24 cellular contexts compared by ENCODE assay signal in genomic region chr2:89833780-89834117, GRCh38.
DNase-seq lines count a peak whose midpoint lies in the region; ATAC-seq, FAIRE-seq and TF ChIP-seq lines count a peak whose summit lies in the region.
"Had no signal": no experiment of that assay in that cellular context is flagged by ENCODE, and none has a peak within 500 bp of the region (broad histone marks: within the 10 kb centered on the region; RNA-seq: fewer than 3 reads in every experiment).

No MANE protein-coding gene starts in this region.

- H3K4me3 ChIP-seq in epithelial cell of esophagus (ENCODE audit: low read length) (no peak overlapping the region), pancreas (no peak overlapping the region), GM23248 (no peak overlapping the region)
- H3K4me3 ChIP-seq: BLaER1, PC-9, SJSA1, spleen, stomach had no signal

- H3K4me1 ChIP-seq in pancreas (no peaks in the 10 kb centered on the region), GM23248 (ENCODE audit: insufficient read depth) (no peaks in the 10 kb centered on the region)
- H3K4me1 ChIP-seq: BLaER1, SJSA1, spleen, stomach had no signal

- peak; percentile 28 for DNase-seq in A172 (ENCODE audit: low spot score)
- DNase-seq in RCC 7860 (ENCODE audit: low spot score): peak; percentile 59
- peak; percentile 39 for DNase-seq in epithelial cell of esophagus (ENCODE audit: low read depth)
- peak; percentile 37 for DNase-seq in iris pigment epithelial cell (ENCODE audit: low read depth)
- no peak for DNase-seq in LoVo (ENCODE audit: low spot score)
- DNase-seq in pancreas: no peak
- DNase-seq in NCI-H2107 (lab: John Stamatoyannopoulos, UW): no peak
- no peak for DNase-seq in GM23248
- DNase-seq: 8988T; activated CD4-positive, alpha-beta T cell treated with anti-CD3 and anti-CD28 coated beads, Interleukin-2, amount 50 U/mL, for 1 hour; activated naive CD8-positive, alpha-beta T cell treated with anti-CD3 and anti-CD28 coated beads, Interleukin-2, amount 10 ng/mL, durations not matched to agents 7 days and 5 days; left ventricle myocardium superior; MV-4-11; NCI-H1930; NCI-H345; spleen; stimulated activated CD4-positive, alpha-beta T cell treated with anti-CD3 and anti-CD28 coated beads, Interleukin-4, amount 100 ng/mL, for 24 hours; stomach; trophoblast cell; WERI-Rb-1 had no signal

- WGBS in pancreas, 2 donors: 38 to 50% methylated on average over 4 of the region's 4 CpGs
- WGBS in GM23248 (ENCODE audit: low coverage in 1 of 2, low lambda C conversion rate in 2 of 2, missing lambda C conversion rate in 2 of 2), 2 experiments: 11 to 21% methylated on average over 4 of the region's 4 CpGs

- no peaks in the 10 kb centered on the region for H3K27me3 ChIP-seq in pancreas
- no peaks in the 10 kb centered on the region for H3K27me3 ChIP-seq in GM23248 (replicated peaks; ENCODE audit: insufficient read depth)
- H3K27me3 ChIP-seq: BLaER1, SJSA1, spleen, stomach had no signal

- TF ChIP-seq CTCF in epithelial cell of esophagus (IDR thresholded peaks at IDR 0.05; ENCODE audit: insufficient read depth, low read depth, low read length, missing control alignments): no peak
- no peak for TF ChIP-seq CTCF in pancreas (IDR thresholded peaks at IDR 0.05)

- no peak for ATAC-seq in pancreas

- H3K27ac ChIP-seq in pancreas (no peak overlapping the region), GM23248 (no peak overlapping the region)
- H3K27ac ChIP-seq: BLaER1, PC-9, SJSA1, spleen, stomach, WERI-Rb-1 had no signal

- intact Hi-C loops in pancreas (cut with DNase I): no loop called here

- H3F3A ChIP-seq in GM23248 (ENCODE audit: insufficient read depth): no peaks in the 10 kb centered on the region

- no peak overlapping the region for H3K9ac ChIP-seq in GM23248
- H3K9ac ChIP-seq: BLaER1 had no signal

- H3K9me3 ChIP-seq in pancreas (peaks cover 0 to 13% (median 1%) of the 10 kb centered on the region in 4 donors), GM23248 (ENCODE audit: low read depth) (peaks cover 2% of the 10 kb centered on the region)
- H3K9me3 ChIP-seq: BLaER1, SJSA1 had no signal

- in situ Hi-C loops in GM23248 (cut with MboI): no loop called here

- FAIRE-seq in RCC 7860 (lab: Jason Lieb, UNC) (no peak), pancreas (lab: Jason Lieb, UNC) (no peak)
- FAIRE-seq: H54 had no signal

- H3K36me3 ChIP-seq in pancreas (no peaks in the 10 kb centered on the region), GM23248 (ENCODE audit: low read depth) (no peaks in the 10 kb centered on the region)
- H3K36me3 ChIP-seq: BLaER1, SJSA1, spleen, stomach, WERI-Rb-1 had no signal

- no peak overlapping the region for H2AFZ ChIP-seq in GM23248
- H2AFZ ChIP-seq: PC-9 had no signal

- H3K4me2 ChIP-seq in GM23248 (ENCODE audit: unreplicated experiment): no peak overlapping the region
- H3K4me2 ChIP-seq: BLaER1, PC-9 had no signal

- H3K9me2 ChIP-seq in GM23248 (ENCODE audit: insufficient read depth): peaks cover 5% of the 10 kb centered on the region; the same call in 1 of the 2 replicates

- H4K20me1 ChIP-seq in GM23248 (ENCODE audit: insufficient read depth): no peaks in the 10 kb centered on the region
- H4K20me1 ChIP-seq: BLaER1 had no signal

- H3K79me2 ChIP-seq in GM23248 (ENCODE audit: insufficient read depth): no peaks in the 10 kb centered on the region

Comparison
In these comparisons a context has a peak if more than half of its experiments do, and no peak if none do; other contexts are left out.
1. DNase-seq: peak in A172 (single experiment), RCC 7860 (single experiment), epithelial cell of esophagus (single experiment) and iris pigment epithelial cell (single experiment); none in LoVo (single experiment), pancreas (0 of 6), NCI-H2107 (single experiment) and GM23248 (single experiment).